ENCODE assay signal across 35 cellular contexts in the genomic region with DNA sequence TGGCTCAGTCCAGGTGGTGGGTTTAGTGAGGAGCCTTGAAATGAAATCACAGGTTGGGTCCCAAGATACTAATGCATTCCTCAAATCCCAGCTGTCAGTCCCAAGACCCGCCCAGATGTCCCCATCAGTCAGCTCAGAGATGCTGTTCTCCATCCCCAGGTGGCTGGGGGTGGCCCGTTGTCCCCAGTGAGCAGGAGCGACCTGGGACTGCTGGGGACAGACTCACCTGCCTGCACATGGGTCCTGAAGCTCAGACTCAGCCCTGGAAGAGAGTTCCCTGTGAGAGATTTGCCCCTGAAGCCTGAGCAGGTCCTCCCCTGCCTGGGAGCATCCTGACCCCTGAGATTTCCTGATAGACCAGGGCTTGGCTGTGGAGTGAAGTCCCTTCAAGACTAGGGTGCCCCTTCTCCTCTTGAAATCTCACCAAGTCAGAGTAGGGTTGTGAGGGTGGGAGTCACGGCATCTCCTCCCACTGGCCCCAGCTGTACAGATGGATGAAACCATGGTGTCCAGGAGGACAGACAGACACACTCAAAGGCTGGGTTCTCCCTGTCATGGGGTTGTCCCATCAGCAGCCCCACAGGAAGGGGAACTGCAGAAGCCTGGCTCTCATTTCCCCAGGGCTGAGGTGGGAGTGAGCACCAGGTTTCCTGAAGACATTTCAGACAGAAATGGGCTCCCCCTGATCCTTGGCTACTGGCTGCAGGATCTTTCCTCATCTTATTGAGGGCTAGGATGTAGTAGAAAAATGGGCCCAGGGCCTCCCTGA. TPM values are rescaled to one million over a fixed set of nuclear protein-coding genes. Genes with fewer than 3 reads are reported as not detected.
"Had no signal": no experiment of that assay in that cellular context is flagged by ENCODE, and none has a peak within 500 bp of the region (broad histone marks: within the 10 kb centered on the region; RNA-seq: fewer than 3 reads in every experiment).

No MANE protein-coding gene starts in this region.

- H3K27me3 ChIP-seq: brain microvascular endothelial cell, foreskin keratinocyte, tibial nerve had no signal

- H3K4me3 ChIP-seq: coronary artery, heart left ventricle, left lung, lower lobe of right lung, tibial nerve had no signal

- ATAC-seq: activated CD8-positive, alpha-beta T cell treated with anti-CD3 and anti-CD28 coated beads for 36 hours; activated T-cell treated with anti-CD3 and anti-CD28 coated beads, Interleukin-2, amount 50 U/mL, for 4 hours; activated T-helper 17 cell treated with anti-CD3 and anti-CD28 coated beads, Interleukin-2, amount 50 U/mL, for 72 hours; esophagus mucosa; foreskin keratinocyte; heart left ventricle; natural killer cell treated with Interleukin-12 subunit alpha and Interleukin-12 subunit beta and Interleukin-15 and Interleukin-18, amount 100 ng/mL, for 72 hours; sciatic nerve had no signal

- H3K4me1 ChIP-seq: foreskin keratinocyte, lower lobe of right lung, tibial nerve had no signal

- H3K36me3 ChIP-seq: brain microvascular endothelial cell, heart left ventricle, left lung, lower lobe of right lung, tibial nerve had no signal

- H3K27ac ChIP-seq: brain microvascular endothelial cell, coronary artery, foreskin keratinocyte, heart left ventricle, lower lobe of right lung, tibial nerve had no signal

- DNase-seq: activated B cell treated with CpG ODN at 0.5 μM for 24 hours; activated CD4-positive, alpha-beta T cell treated with anti-CD3 and anti-CD28 coated beads, Interleukin-2, amount 50 U/mL, for 1 hour; activated CD8-positive, alpha-beta T cell treated with anti-CD3 and anti-CD28 coated beads for 36 hours; activated gamma-delta T cell treated with Interleukin-2 at 50 U/mL for 16 hours; activated naive CD4-positive, alpha-beta T cell treated with anti-CD3 and anti-CD28 coated beads, Interleukin-2, amount 50 U/mL, for 16 hours; activated T-cell treated with anti-CD3 and anti-CD28 coated beads, Interleukin-2, amount 50 U/mL, for 4 hours; amniotic stem cell; brain microvascular endothelial cell; endodermal cell; foreskin keratinocyte; heart left ventricle; hypothalamus; immature natural killer cell; kidney glomerular epithelial cell; left lung; lower lobe of right lung; mesenchymal stem cell; small intestine; stimulated activated CD4-positive, alpha-beta T cell treated with anti-CD3 and anti-CD28 coated beads, Interleukin-1b, Interleukin-23, amount 100 ng/mL, for 48 hours; stimulated activated naive CD4-positive, alpha-beta T cell treated with Interleukin-2 at 50 U/mL for 16 hours; T-helper 9 cell had no signal

- H3K9me3 ChIP-seq: heart left ventricle, left lung, lower lobe of right lung had no signal

RNA-seq across cellular contexts. Expression of gene LILRA5, which starts 14.4 kb away (rescaled TPM):
- total RNA-seq: activated CD8-positive, alpha-beta T cell treated with anti-CD3 and anti-CD28 coated beads for 36 hours; activated T-cell treated with anti-CD3 and anti-CD28 coated beads, Interleukin-2, amount 50 U/mL, for 4 hours; activated T-helper 17 cell treated with anti-CD3 and anti-CD28 coated beads, Interleukin-2, amount 50 U/mL, for 72 hours; astrocyte; cerebellum; endodermal cell; foreskin keratinocyte; myocyte; natural killer cell treated with Interleukin-12 subunit alpha and Interleukin-12 subunit beta and Interleukin-15 and Interleukin-18, amount 100 ng/mL, for 72 hours; osteocyte; progenitor cell of endocrine pancreas; renal cortical epithelial cell; temporal lobe had no signal

RNA-seq across cellular contexts. Expression of gene LILRB2, which starts 17.6 kb away (rescaled TPM):
- total RNA-seq: activated CD8-positive, alpha-beta T cell treated with anti-CD3 and anti-CD28 coated beads for 36 hours; activated T-cell treated with anti-CD3 and anti-CD28 coated beads, Interleukin-2, amount 50 U/mL, for 4 hours; activated T-helper 17 cell treated with anti-CD3 and anti-CD28 coated beads, Interleukin-2, amount 50 U/mL, for 72 hours; astrocyte; endodermal cell; foreskin keratinocyte; myocyte; osteocyte; progenitor cell of endocrine pancreas; renal cortical epithelial cell had no signal

RNA-seq across cellular contexts. Expression of gene LILRA4, which starts 40.4 kb away (rescaled TPM):
- total RNA-seq: activated CD8-positive, alpha-beta T cell treated with anti-CD3 and anti-CD28 coated beads for 36 hours; activated T-cell treated with anti-CD3 and anti-CD28 coated beads, Interleukin-2, amount 50 U/mL, for 4 hours; activated T-helper 17 cell treated with anti-CD3 and anti-CD28 coated beads, Interleukin-2, amount 50 U/mL, for 72 hours; astrocyte; cardiac septum; endodermal cell; esophagus mucosa; foreskin keratinocyte; heart left ventricle; myocyte; natural killer cell treated with Interleukin-12 subunit alpha and Interleukin-12 subunit beta and Interleukin-15 and Interleukin-18, amount 100 ng/mL, for 72 hours; osteocyte; progenitor cell of endocrine pancreas; renal cortical epithelial cell; temporal lobe; tibial nerve had no signal

RNA-seq across cellular contexts. Expression of gene LILRB5, which starts 41.5 kb away (rescaled TPM):
- total RNA-seq: activated CD8-positive, alpha-beta T cell treated with anti-CD3 and anti-CD28 coated beads for 36 hours; activated T-cell treated with anti-CD3 and anti-CD28 coated beads, Interleukin-2, amount 50 U/mL, for 4 hours; activated T-helper 17 cell treated with anti-CD3 and anti-CD28 coated beads, Interleukin-2, amount 50 U/mL, for 72 hours; astrocyte; endodermal cell; foreskin keratinocyte; myocyte; natural killer cell treated with Interleukin-12 subunit alpha and Interleukin-12 subunit beta and Interleukin-15 and Interleukin-18, amount 100 ng/mL, for 72 hours; osteocyte; progenitor cell of endocrine pancreas; renal cortical epithelial cell had no signal

RNA-seq across cellular contexts. Expression of gene LILRA6, which starts 56.0 kb away (rescaled TPM):
- total RNA-seq: activated B cell treated with CpG ODN at 0.5 μM for 24 hours; activated CD8-positive, alpha-beta T cell treated with anti-CD3 and anti-CD28 coated beads for 36 hours; activated T-cell treated with anti-CD3 and anti-CD28 coated beads, Interleukin-2, amount 50 U/mL, for 4 hours; astrocyte; endodermal cell; esophagus mucosa; foreskin keratinocyte; myocyte; osteocyte; progenitor cell of endocrine pancreas; renal cortical epithelial cell had no signal
